In the genomic region with DNA sequence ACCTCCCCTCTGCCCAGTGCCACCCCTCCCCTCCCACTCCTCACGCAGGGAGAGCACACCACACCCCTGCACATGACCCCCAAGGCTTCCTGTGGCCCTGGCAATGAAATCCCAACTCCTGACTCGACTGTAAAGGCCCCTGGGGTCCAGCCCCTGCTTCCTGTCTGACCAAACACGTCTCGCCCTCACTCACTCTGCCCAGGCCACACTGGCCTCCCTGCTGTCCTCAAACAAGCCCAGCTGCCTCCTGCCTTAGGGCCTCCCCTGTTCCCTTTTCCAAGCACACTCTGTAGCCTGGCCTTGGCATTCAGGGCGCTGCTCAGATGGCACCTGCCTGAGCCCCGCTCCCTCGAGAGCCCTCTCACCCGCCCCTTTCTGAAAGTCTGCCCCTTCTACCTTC, we compare ENCODE assay signal across 18 cellular contexts.
DNase-seq lines count a peak whose midpoint lies in the region; ATAC-seq lines count a peak whose summit lies in the region.
"Had no signal": no experiment of that assay in that cellular context is flagged by ENCODE, and none has a peak within 500 bp of the region (broad histone marks: within the 10 kb centered on the region; RNA-seq: fewer than 3 reads in every experiment).

No MANE protein-coding gene starts in this region.

- no peaks in the 10 kb centered on the region for H3K36me3 Mint-ChIP-seq in stimulated activated effector memory CD8-positive, alpha-beta T cell treated with anti-CD3 and anti-CD28 coated beads, Interleukin-12 subunit alpha, Interleukin-12 subunit beta, amount 100 ng/mL, for 72 hours
- H3K36me3 Mint-ChIP-seq: CD4-positive, CD25-positive, alpha-beta regulatory T cell had no signal

- peaks cover 3% of the 10 kb centered on the region for H3K9me3 Mint-ChIP-seq in stimulated activated effector memory CD8-positive, alpha-beta T cell treated with anti-CD3 and anti-CD28 coated beads, Interleukin-12 subunit alpha, Interleukin-12 subunit beta, amount 100 ng/mL, for 72 hours
- H3K9me3 Mint-ChIP-seq: HFFc6 had no signal

- DNase-seq in DMS79 (lab: John Stamatoyannopoulos, UW) (peak; percentile 11), DMS79 treated with DMSO at 0.1 percent for 48 hours (lab: John Stamatoyannopoulos, UW) (peak; percentile 27), NCI-H69 (lab: John Stamatoyannopoulos, UW) (peak; percentile 59), DMS153 (lab: John Stamatoyannopoulos, UW) (no peak)
- no peak for DNase-seq in stimulated activated effector memory CD8-positive, alpha-beta T cell treated with anti-CD3 and anti-CD28 coated beads, Interleukin-12 subunit alpha, Interleukin-12 subunit beta, amount 100 ng/mL, for 72 hours (ENCODE audit: low spot score in 2 of 2)
- no peak for DNase-seq in activated CD4-positive, CD25-positive, alpha-beta regulatory T cell treated with anti-CD3 and anti-CD28 coated beads, Interleukin-2, amount 50 U/mL, for 72 hours
- DNase-seq: ACHN; BE2C; C1 segment of cervical spinal cord; CD4-positive, CD25-positive, alpha-beta regulatory T cell; CD8-positive, alpha-beta memory T cell; COR-L47; DMS 273 treated with DMSO at 0.1 percent for 48 hours; GF-D8; GOT3; H7; HFFc6 had no signal

- H3K27ac Mint-ChIP-seq in stimulated activated effector memory CD8-positive, alpha-beta T cell treated with anti-CD3 and anti-CD28 coated beads, Interleukin-12 subunit alpha, Interleukin-12 subunit beta, amount 100 ng/mL, for 72 hours: peak overlapping the region; percentile 85
- H3K27ac Mint-ChIP-seq: CD4-positive, CD25-positive, alpha-beta regulatory T cell; CD8-positive, alpha-beta memory T cell; HFFc6 had no signal

- no peak overlapping the region for H3K4me3 Mint-ChIP-seq in stimulated activated effector memory CD8-positive, alpha-beta T cell treated with anti-CD3 and anti-CD28 coated beads, Interleukin-12 subunit alpha, Interleukin-12 subunit beta, amount 100 ng/mL, for 72 hours
- H3K4me3 Mint-ChIP-seq: CD4-positive, CD25-positive, alpha-beta regulatory T cell; CD8-positive, alpha-beta memory T cell; HFFc6 had no signal

- no peaks in the 10 kb centered on the region for H3K4me1 Mint-ChIP-seq in stimulated activated effector memory CD8-positive, alpha-beta T cell treated with anti-CD3 and anti-CD28 coated beads, Interleukin-12 subunit alpha, Interleukin-12 subunit beta, amount 100 ng/mL, for 72 hours
- H3K4me1 Mint-ChIP-seq: CD4-positive, CD25-positive, alpha-beta regulatory T cell; CD8-positive, alpha-beta memory T cell had no signal

- no peak for ATAC-seq in stimulated activated effector memory CD8-positive, alpha-beta T cell treated with anti-CD3 and anti-CD28 coated beads, Interleukin-12 subunit alpha, Interleukin-12 subunit beta, amount 100 ng/mL, for 72 hours
- ATAC-seq: HCT116 had no signal

Comparison
In these comparisons a context has a peak if more than half of its experiments do, and no peak if none do; other contexts are left out.
1. DNase-seq: peak in DMS79 (single experiment), DMS79 treated with DMSO at 0.1 percent for 48 hours (single experiment) and NCI-H69 (single experiment); none in stimulated activated effector memory CD8-positive, alpha-beta T cell treated with anti-CD3 and anti-CD28 coated beads, Interleukin-12 subunit alpha, Interleukin-12 subunit beta, amount 100 ng/mL, for 72 hours (0 of 2), DMS153 (single experiment) and activated CD4-positive, CD25-positive, alpha-beta regulatory T cell treated with anti-CD3 and anti-CD28 coated beads, Interleukin-2, amount 50 U/mL, for 72 hours (single experiment).